Comparison of ENCODE assay signal across 16 cellular contexts in genomic region chr10:91420868-91421267, GRCh38. TPM values are rescaled to one million over a fixed set of nuclear protein-coding genes. Genes with fewer than 3 reads are reported as not detected.
DNase-seq lines count a peak whose midpoint lies in the region; ATAC-seq and TF ChIP-seq lines count a peak whose summit lies in the region.
"Had no signal": no experiment of that assay in that cellular context is flagged by ENCODE, and none has a peak within 500 bp of the region (broad histone marks: within the 10 kb centered on the region; RNA-seq: fewer than 3 reads in every experiment).

No MANE protein-coding gene starts in this region.

- H3K9me2 ChIP-seq in PC-3 (replicated peaks; ENCODE audit: low read length) = no peaks in the 10 kb centered on the region

- peak overlapping the region; percentile 47; the same call in 1 of the 2 replicates for H2AFZ ChIP-seq in PC-3 (ENCODE audit: low read length)

- H3K79me2 ChIP-seq in PC-3 (ENCODE audit: low read length) = peaks cover 30% of the 10 kb centered on the region

- no peak for DNase-seq in activated naive CD8-positive, alpha-beta T cell treated with anti-CD3 and anti-CD28 coated beads, Interleukin-2, amount 50 U/mL, for 24 hours
- no peak for DNase-seq in activated naive CD8-positive, alpha-beta T cell treated with anti-CD3 and anti-CD28 coated beads for 36 hours
- DNase-seq in PC-3 = peak; percentile 59
- peak; percentile 45 for DNase-seq in choroid plexus epithelial cell (ENCODE audit: low read depth)
- DNase-seq in stimulated activated naive CD8-positive, alpha-beta T cell treated with anti-CD3 and anti-CD28 coated beads, Interleukin-15, amount 100 ng/mL, for 72 hours = no peak
- DNase-seq in right cardiac atrium = no peak
- DNase-seq in mesothelial cell of epicardium (ENCODE audit: low spot score in 2 of 2, unreplicated experiment in 2 of 2) = no peak
- DNase-seq: activated CD4-positive, alpha-beta T cell treated with anti-CD3 and anti-CD28 coated beads, Interleukin-2, amount 50 U/mL, for 1 hour; activated naive CD4-positive, alpha-beta T cell treated with anti-CD3 and anti-CD28 coated beads, Interleukin-2, amount 50 U/mL, for 16 hours; colonic mucosa; retina; stimulated activated CD4-positive, alpha-beta T cell treated with anti-CD3 and anti-CD28 coated beads, Interleukin-4, amount 100 ng/mL, for 24 hours; stimulated activated naive CD4-positive, alpha-beta T cell treated with Interleukin-2 at 50 U/mL for 16 hours had no signal

- H3K4me2 ChIP-seq in PC-3 (ENCODE audit: low read length) = peak overlapping the region; percentile 61

- no peak for TF ChIP-seq CTCF in PC-3 (conservative IDR thresholded peaks at IDR 0.05; ENCODE audit: low read depth, low read length)
- TF ChIP-seq CTCF in choroid plexus epithelial cell (conservative IDR thresholded peaks at IDR 0.05; ENCODE audit: low read depth, low read length) = no peak
- no peak for TF ChIP-seq CTCF in mesothelial cell of epicardium (IDR thresholded peaks at IDR 0.05; ENCODE audit: unreplicated experiment)

- CTCF ChIA-PET in PC-3 (lab: Charles Lee) = interaction anchor here (0.6 kb wide), 1 partner anchor 178 kb away, joined by 7 read pairs; no protein-coding TSS in a partner anchor

- BruUV-seq in PC-3 (replicated peaks; lab: Mats Ljungman, UMichigan) = no TSS peak

- ATAC-seq in activated naive CD8-positive, alpha-beta T cell treated with anti-CD3 and anti-CD28 coated beads, Interleukin-2, amount 50 U/mL, for 24 hours = peak; percentile 76
- ATAC-seq in PC-3 = peak; percentile 46
- peak; percentile 53 for ATAC-seq in stimulated activated naive CD8-positive, alpha-beta T cell treated with anti-CD3 and anti-CD28 coated beads, Interleukin-15, amount 100 ng/mL, for 72 hours
- ATAC-seq in right cardiac atrium = no peak
- no peak for ATAC-seq in GM19395 (IDR thresholded peaks at IDR 0.05; ENCODE audit: unreplicated experiment)
- ATAC-seq: K562 had no signal

- no peaks in the 10 kb centered on the region for H3K27me3 ChIP-seq in PC-3 (ENCODE audit: low read length)
- no peaks in the 10 kb centered on the region for H3K27me3 ChIP-seq in right cardiac atrium (ENCODE audit: control insufficient read depth, insufficient read depth)
- H3K27me3 ChIP-seq: BLaER1 treated with 17β-estradiol and CSF1 and Interleukin-3, amounts not matched to agents 10 nM and 100 nM; colonic mucosa had no signal

- no peaks in the 10 kb centered on the region for H3K27me3 Mint-ChIP-seq in activated naive CD8-positive, alpha-beta T cell treated with anti-CD3 and anti-CD28 coated beads, Interleukin-2, amount 50 U/mL, for 24 hours
- H3K27me3 Mint-ChIP-seq in activated naive CD8-positive, alpha-beta T cell treated with anti-CD3 and anti-CD28 coated beads for 36 hours = no peaks in the 10 kb centered on the region
- no peaks in the 10 kb centered on the region for H3K27me3 Mint-ChIP-seq in stimulated activated naive CD8-positive, alpha-beta T cell treated with anti-CD3 and anti-CD28 coated beads, Interleukin-15, amount 100 ng/mL, for 72 hours
- no peaks in the 10 kb centered on the region for H3K27me3 Mint-ChIP-seq in mesothelial cell of epicardium (ENCODE audit: low read depth)

- H3K4me1 ChIP-seq in PC-3 (ENCODE audit: insufficient read depth, low read length) (peaks cover 9% of the 10 kb centered on the region), right cardiac atrium (ENCODE audit: control insufficient read depth, insufficient read depth, low read length) (no peaks in the 10 kb centered on the region)
- H3K4me1 ChIP-seq: colonic mucosa had no signal

- no peaks in the 10 kb centered on the region for H4K20me1 ChIP-seq in PC-3 (ENCODE audit: low read length)

- H3K36me3 Mint-ChIP-seq in activated naive CD8-positive, alpha-beta T cell treated with anti-CD3 and anti-CD28 coated beads, Interleukin-2, amount 50 U/mL, for 24 hours (ENCODE audit: low read depth) = no peaks in the 10 kb centered on the region
- H3K36me3 Mint-ChIP-seq in activated naive CD8-positive, alpha-beta T cell treated with anti-CD3 and anti-CD28 coated beads for 36 hours = no peaks in the 10 kb centered on the region
- H3K36me3 Mint-ChIP-seq in mesothelial cell of epicardium = no peaks in the 10 kb centered on the region

- 0 out of 2 replicates have a peak overlapping the region, but pooled peaks have one; percentile 16 for H3K27ac ChIP-seq in PC-3 (ENCODE audit: low read length)
- H3K27ac ChIP-seq in right cardiac atrium (ENCODE audit: low read length) = no peak overlapping the region
- H3K27ac ChIP-seq: colonic mucosa had no signal

- WGBS in right cardiac atrium = 94% methylated on average over 2 of the region's 2 CpGs

- H3F3A ChIP-seq in PC-3 (ENCODE audit: low read length, unreplicated experiment) = no peaks in the 10 kb centered on the region

- H3K4me3 ChIP-seq in PC-3 (ENCODE audit: low read length) (peak overlapping the region; percentile 30; the same call in 1 of the 2 replicates), choroid plexus epithelial cell (ENCODE audit: low read depth, low read length) (peak overlapping the region; percentile 5), right cardiac atrium (ENCODE audit: low read length) (no peak overlapping the region)
- H3K4me3 ChIP-seq: BLaER1 treated with 17β-estradiol and CSF1 and Interleukin-3, amounts not matched to agents 10 nM and 100 nM; colonic mucosa; K562 had no signal

- H3K27ac Mint-ChIP-seq in activated naive CD8-positive, alpha-beta T cell treated with anti-CD3 and anti-CD28 coated beads, Interleukin-2, amount 50 U/mL, for 24 hours = peak overlapping the region; percentile 8
- no peak overlapping the region for H3K27ac Mint-ChIP-seq in activated naive CD8-positive, alpha-beta T cell treated with anti-CD3 and anti-CD28 coated beads for 36 hours
- H3K27ac Mint-ChIP-seq in stimulated activated naive CD8-positive, alpha-beta T cell treated with anti-CD3 and anti-CD28 coated beads, Interleukin-15, amount 100 ng/mL, for 72 hours = no peak overlapping the region
- H3K27ac Mint-ChIP-seq in mesothelial cell of epicardium = no peak overlapping the region

- H3K9me3 Mint-ChIP-seq in activated naive CD8-positive, alpha-beta T cell treated with anti-CD3 and anti-CD28 coated beads, Interleukin-2, amount 50 U/mL, for 24 hours = no peaks in the 10 kb centered on the region
- H3K9me3 Mint-ChIP-seq in activated naive CD8-positive, alpha-beta T cell treated with anti-CD3 and anti-CD28 coated beads for 36 hours = no peaks in the 10 kb centered on the region
- no peaks in the 10 kb centered on the region for H3K9me3 Mint-ChIP-seq in stimulated activated naive CD8-positive, alpha-beta T cell treated with anti-CD3 and anti-CD28 coated beads, Interleukin-15, amount 100 ng/mL, for 72 hours
- H3K9me3 Mint-ChIP-seq in mesothelial cell of epicardium = no peaks in the 10 kb centered on the region

- POLR2A ChIA-PET in PC-3 (lab: Charles Lee; ENCODE audit: unreplicated experiment) = no interaction called here

- H3K4me3 Mint-ChIP-seq in activated naive CD8-positive, alpha-beta T cell treated with anti-CD3 and anti-CD28 coated beads, Interleukin-2, amount 50 U/mL, for 24 hours = no peak overlapping the region
- no peak overlapping the region for H3K4me3 Mint-ChIP-seq in activated naive CD8-positive, alpha-beta T cell treated with anti-CD3 and anti-CD28 coated beads for 36 hours
- H3K4me3 Mint-ChIP-seq in stimulated activated naive CD8-positive, alpha-beta T cell treated with anti-CD3 and anti-CD28 coated beads, Interleukin-15, amount 100 ng/mL, for 72 hours = no peak overlapping the region
- H3K4me3 Mint-ChIP-seq in mesothelial cell of epicardium = no peak overlapping the region

- intact Hi-C loops in PC-3 (cut with micrococcal nuclease) (no loop called here), right cardiac atrium (cut with DNase I) (no loop called here)

- H3K9ac ChIP-seq in PC-3 (ENCODE audit: low read length) = no peak overlapping the region
- H3K9ac ChIP-seq: BLaER1 treated with 17β-estradiol and CSF1 and Interleukin-3, amounts not matched to agents 10 nM and 100 nM had no signal

- H3K4me1 Mint-ChIP-seq in activated naive CD8-positive, alpha-beta T cell treated with anti-CD3 and anti-CD28 coated beads, Interleukin-2, amount 50 U/mL, for 24 hours = peaks cover 30% of the 10 kb centered on the region
- peaks cover 8% of the 10 kb centered on the region for H3K4me1 Mint-ChIP-seq in activated naive CD8-positive, alpha-beta T cell treated with anti-CD3 and anti-CD28 coated beads for 36 hours
- peaks cover 7% of the 10 kb centered on the region for H3K4me1 Mint-ChIP-seq in stimulated activated naive CD8-positive, alpha-beta T cell treated with anti-CD3 and anti-CD28 coated beads, Interleukin-15, amount 100 ng/mL, for 72 hours
- H3K4me1 Mint-ChIP-seq in mesothelial cell of epicardium = peaks cover 3% of the 10 kb centered on the region

- no peaks in the 10 kb centered on the region for H3K9me3 ChIP-seq in PC-3 (ENCODE audit: low read length)
- no peaks in the 10 kb centered on the region for H3K9me3 ChIP-seq in right cardiac atrium (ENCODE audit: control insufficient read depth, low read length)
- H3K9me3 ChIP-seq: BLaER1 treated with 17β-estradiol and CSF1 and Interleukin-3, amounts not matched to agents 10 nM and 100 nM; colonic mucosa had no signal

- no peaks in the 10 kb centered on the region for H3K36me3 ChIP-seq in PC-3 (ENCODE audit: low read depth, low read length)
- H3K36me3 ChIP-seq: BLaER1 treated with 17β-estradiol and CSF1 and Interleukin-3, amounts not matched to agents 10 nM and 100 nM; colonic mucosa had no signal

RNA-seq across cellular contexts. Expression of gene HECTD2, which starts 10.7 kb away (rescaled TPM):
- total RNA-seq in activated naive CD8-positive, alpha-beta T cell treated with anti-CD3 and anti-CD28 coated beads for 36 hours = 1 to 10 TPM; 2.6 to 2.9 TPM
- total RNA-seq in PC-3 (2014; rRNA removed) (2.9 and 4.0 TPM in 2 replicates), right cardiac atrium (10 to 100 TPM in 1 of 4 donors, 1 to 10 TPM in 3; 8.9 to 13.4 (median 9.7) TPM), mesothelial cell of epicardium (19.4 to 25.8 TPM (median 22.5 TPM) in 3 replicates)
- polyA plus RNA-seq in right cardiac atrium = 4.6 TPM

Comparison
In these comparisons a context has a peak if more than half of its experiments do, and no peak if none do; other contexts are left out.
1. ATAC-seq: peak in activated naive CD8-positive, alpha-beta T cell treated with anti-CD3 and anti-CD28 coated beads, Interleukin-2, amount 50 U/mL, for 24 hours (single experiment), PC-3 (single experiment) and stimulated activated naive CD8-positive, alpha-beta T cell treated with anti-CD3 and anti-CD28 coated beads, Interleukin-15, amount 100 ng/mL, for 72 hours (single experiment); none in right cardiac atrium (0 of 2) and GM19395 (single experiment).
2. DNase-seq: peak in PC-3 (single experiment) and choroid plexus epithelial cell (single experiment); none in activated naive CD8-positive, alpha-beta T cell treated with anti-CD3 and anti-CD28 coated beads, Interleukin-2, amount 50 U/mL, for 24 hours (single experiment), activated naive CD8-positive, alpha-beta T cell treated with anti-CD3 and anti-CD28 coated beads for 36 hours (single experiment), stimulated activated naive CD8-positive, alpha-beta T cell treated with anti-CD3 and anti-CD28 coated beads, Interleukin-15, amount 100 ng/mL, for 72 hours (0 of 2), right cardiac atrium (0 of 3) and mesothelial cell of epicardium (0 of 2).